In the genomic region with DNA sequence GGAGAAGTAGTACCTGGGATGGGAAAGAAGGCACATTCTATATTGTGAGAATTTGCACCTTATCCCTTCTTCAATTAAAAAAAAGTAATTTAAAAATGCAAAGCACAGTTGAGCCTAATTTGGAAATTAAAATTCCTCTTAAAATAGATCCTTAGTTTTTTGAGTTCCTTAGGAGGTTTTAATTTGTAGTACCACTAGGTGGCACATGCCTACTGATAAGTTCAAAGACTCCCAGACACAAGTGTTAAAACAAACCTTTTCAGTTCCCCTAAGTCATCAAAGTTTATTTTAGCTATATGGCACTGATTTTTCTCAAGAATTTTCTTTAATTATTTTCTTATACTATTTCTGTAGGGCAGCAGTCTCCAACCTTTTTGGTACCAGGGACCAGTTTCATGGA, we compare ENCODE assay signal across 8 cellular contexts.
A peak's percentile ranks its signal among the peaks of the same experiment; 100 is the strongest.
DNase-seq lines count a peak whose midpoint lies in the region; ATAC-seq lines count a peak whose summit lies in the region.

No MANE protein-coding gene starts in this region.

- H3K4me1 Mint-ChIP-seq in activated T-helper 2 cell treated with anti-CD3 and anti-CD28 coated beads, Interferon-gamma antibody, Interleukin-2, Interleukin-4, amounts not matched to agents 10 μg/mL and 5 μg/mL and 100 μg/mL, durations not matched to agents 14 hours and 24 hours and 36 hours (ENCODE audit: low read depth): no peaks in the 10 kb centered on the region
- no peaks in the 10 kb centered on the region for H3K4me1 Mint-ChIP-seq in activated CD4-positive, alpha-beta T cell treated with anti-CD3 and anti-CD28 coated beads, Interleukin-2, amount 10 ng/mL, durations not matched to agents 24 days and 14 days

- H3K4me3 Mint-ChIP-seq in activated T-helper 2 cell treated with anti-CD3 and anti-CD28 coated beads, Interferon-gamma antibody, Interleukin-2, Interleukin-4, amounts not matched to agents 10 μg/mL and 5 μg/mL and 100 μg/mL, durations not matched to agents 14 hours and 24 hours and 36 hours (ENCODE audit: low read depth): no peak overlapping the region
- H3K4me3 Mint-ChIP-seq in activated CD4-positive, alpha-beta T cell treated with anti-CD3 and anti-CD28 coated beads, Interleukin-2, amount 10 ng/mL, durations not matched to agents 24 days and 14 days: no peak overlapping the region

- DNase-seq in ELR (ENCODE audit: low read depth) (peak; percentile 58), NCI-H1105 treated with DMSO at 0.1 percent for 48 hours (lab: John Stamatoyannopoulos, UW) (peak; percentile 45), astrocyte of the hippocampus (ENCODE audit: low read depth, low spot score) (peak; percentile 60), kidney tubule cell (ENCODE audit: low spot score) (peak; percentile 58)
- DNase-seq in activated T-helper 2 cell treated with anti-CD3 and anti-CD28 coated beads, Interferon-gamma antibody, Interleukin-2, Interleukin-4, amounts not matched to agents 10 μg/mL and 5 μg/mL and 100 μg/mL, durations not matched to agents 14 hours and 24 hours and 36 hours (ENCODE audit: low spot score): no peak
- DNase-seq in activated CD4-positive, alpha-beta T cell treated with anti-CD3 and anti-CD28 coated beads, Interleukin-2, amount 10 ng/mL, durations not matched to agents 24 days and 14 days: no peak

- no peaks in the 10 kb centered on the region for H3K9me3 Mint-ChIP-seq in activated T-helper 2 cell treated with anti-CD3 and anti-CD28 coated beads, Interferon-gamma antibody, Interleukin-2, Interleukin-4, amounts not matched to agents 10 μg/mL and 5 μg/mL and 100 μg/mL, durations not matched to agents 14 hours and 24 hours and 36 hours
- no peaks in the 10 kb centered on the region for H3K9me3 Mint-ChIP-seq in activated CD4-positive, alpha-beta T cell treated with anti-CD3 and anti-CD28 coated beads, Interleukin-2, amount 10 ng/mL, durations not matched to agents 24 days and 14 days

- H3K36me3 Mint-ChIP-seq in activated T-helper 2 cell treated with anti-CD3 and anti-CD28 coated beads, Interferon-gamma antibody, Interleukin-2, Interleukin-4, amounts not matched to agents 10 μg/mL and 5 μg/mL and 100 μg/mL, durations not matched to agents 14 hours and 24 hours and 36 hours (ENCODE audit: low read depth): no peaks in the 10 kb centered on the region
- no peaks in the 10 kb centered on the region for H3K36me3 Mint-ChIP-seq in activated CD4-positive, alpha-beta T cell treated with anti-CD3 and anti-CD28 coated beads, Interleukin-2, amount 10 ng/mL, durations not matched to agents 24 days and 14 days (ENCODE audit: low read depth)

- intact Hi-C loops in activated T-helper 2 cell treated with anti-CD3 and anti-CD28 coated beads, Interferon-gamma antibody, Interleukin-2, Interleukin-4, amounts not matched to agents 10 μg/mL and 5 μg/mL and 100 μg/mL, durations not matched to agents 14 hours and 24 hours and 36 hours (cut with micrococcal nuclease): no loop called here
- intact Hi-C loops in activated CD4-positive, alpha-beta T cell treated with anti-CD3 and anti-CD28 coated beads, Interleukin-2, amount 10 ng/mL, durations not matched to agents 24 days and 14 days (cut with micrococcal nuclease): no loop called here

- H3K27ac Mint-ChIP-seq in activated T-helper 2 cell treated with anti-CD3 and anti-CD28 coated beads, Interferon-gamma antibody, Interleukin-2, Interleukin-4, amounts not matched to agents 10 μg/mL and 5 μg/mL and 100 μg/mL, durations not matched to agents 14 hours and 24 hours and 36 hours: no peak overlapping the region
- no peak overlapping the region for H3K27ac Mint-ChIP-seq in activated CD4-positive, alpha-beta T cell treated with anti-CD3 and anti-CD28 coated beads, Interleukin-2, amount 10 ng/mL, durations not matched to agents 24 days and 14 days

- no peaks in the 10 kb centered on the region for H3K27me3 Mint-ChIP-seq in activated T-helper 2 cell treated with anti-CD3 and anti-CD28 coated beads, Interferon-gamma antibody, Interleukin-2, Interleukin-4, amounts not matched to agents 10 μg/mL and 5 μg/mL and 100 μg/mL, durations not matched to agents 14 hours and 24 hours and 36 hours (ENCODE audit: low read depth)
- H3K27me3 Mint-ChIP-seq in activated CD4-positive, alpha-beta T cell treated with anti-CD3 and anti-CD28 coated beads, Interleukin-2, amount 10 ng/mL, durations not matched to agents 24 days and 14 days: no peaks in the 10 kb centered on the region

- ATAC-seq in GM21723 (IDR thresholded peaks at IDR 0.05; ENCODE audit: unreplicated experiment): peak; percentile 69
- no peak for ATAC-seq in GM19463 (IDR thresholded peaks at IDR 0.05; ENCODE audit: unreplicated experiment)

Comparison
In these comparisons a context has a peak if more than half of its experiments do, and no peak if none do; other contexts are left out.
1. DNase-seq: peak in ELR (single experiment), NCI-H1105 treated with DMSO at 0.1 percent for 48 hours (single experiment), astrocyte of the hippocampus (single experiment) and kidney tubule cell (single experiment); none in activated T-helper 2 cell treated with anti-CD3 and anti-CD28 coated beads, Interferon-gamma antibody, Interleukin-2, Interleukin-4, amounts not matched to agents 10 μg/mL and 5 μg/mL and 100 μg/mL, durations not matched to agents 14 hours and 24 hours and 36 hours (single experiment) and activated CD4-positive, alpha-beta T cell treated with anti-CD3 and anti-CD28 coated beads, Interleukin-2, amount 10 ng/mL, durations not matched to agents 24 days and 14 days (single experiment).